25 cellular contexts compared by ENCODE assay signal in the genomic region with DNA sequence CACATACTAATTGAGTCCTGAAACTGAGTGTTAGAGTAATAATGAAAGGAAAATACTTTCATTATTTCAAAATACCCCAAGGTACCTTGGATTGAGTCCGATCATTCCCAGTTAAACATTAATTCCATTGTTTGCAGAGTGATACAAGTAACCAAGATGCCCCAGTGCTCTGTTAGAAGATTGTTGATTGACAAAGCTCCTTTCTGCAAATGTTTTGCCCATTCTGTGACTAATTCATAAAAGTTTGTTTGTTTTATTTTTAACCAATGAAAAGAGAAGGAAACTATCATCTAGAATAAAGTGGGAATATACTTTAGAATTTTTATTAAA.
DNase-seq lines count a peak whose midpoint lies in the region; ATAC-seq and TF ChIP-seq lines count a peak whose summit lies in the region.
"Had no signal": no experiment of that assay in that cellular context is flagged by ENCODE, and none has a peak within 500 bp of the region (broad histone marks: within the 10 kb centered on the region; RNA-seq: fewer than 3 reads in every experiment).

No MANE protein-coding gene starts in this region.

- H3K27ac ChIP-seq in right lobe of liver = no peak overlapping the region
- H3K27ac ChIP-seq: epithelial cell of prostate, ovary, tibial artery had no signal

- H3K4me1 ChIP-seq in right lobe of liver = no peaks in the 10 kb centered on the region

- no peak for TF ChIP-seq POLR2A in right lobe of liver (IDR thresholded peaks at IDR 0.05)

- no peaks in the 10 kb centered on the region for H3K9me3 ChIP-seq in right lobe of liver
- H3K9me3 ChIP-seq: ovary, tibial artery had no signal

- peak; percentile 57 for DNase-seq in SK-MEL-5 (ENCODE audit: low read depth, low spot score)
- DNase-seq in right lobe of liver = no peak
- no peak for DNase-seq in retina
- DNase-seq in stimulated activated CD4-positive, alpha-beta T cell treated with anti-CD3 and anti-CD28 coated beads, Interleukin-15, amount 100 ng/mL, for 24 hours = no peak
- DNase-seq in activated T-cell treated with anti-CD3 and anti-CD28 coated beads, Interleukin-2, amount 50 U/mL, for 48 hours = no peak
- DNase-seq: activated CD8-positive, alpha-beta T cell treated with anti-CD3 and anti-CD28 coated beads, Interleukin-2, amount 10 ng/mL, durations not matched to agents 7 days and 5 days; activated naive CD4-positive, alpha-beta T cell treated with anti-CD3 and anti-CD28 coated beads, Interleukin-2, amount 10 ng/mL, durations not matched to agents 7 days and 5 days; activated T-cell treated with anti-CD3 and anti-CD28 coated beads, Interleukin-2, amount 50 U/mL, for 1 hour; CD4-positive, CD25-positive, alpha-beta regulatory T cell; DMS79; mesendoderm; naive B cell; NCI-H1417 treated with DMSO at 0.1 percent for 48 hours; NCI-H524; ovary; RPMI8226; stimulated activated CD4-positive, alpha-beta T cell treated with anti-CD3 and anti-CD28 coated beads, Interleukin-1b, Interleukin-23, amount 100 ng/mL, for 48 hours; stimulated activated naive CD8-positive, alpha-beta T cell treated with anti-CD3 and anti-CD28 coated beads, Interleukin-15, Interleukin-2, amounts not matched to agents 100 U/mL and 50 U/mL, for 24 hours; T1000; tibial artery had no signal

- no peaks in the 10 kb centered on the region for H3K27me3 ChIP-seq in right lobe of liver
- H3K27me3 ChIP-seq: ascending aorta, ovary, tibial artery had no signal

- intact Hi-C loops in right lobe of liver (cut with DNase I) = no loop called here

- ATAC-seq in GM18508 (IDR thresholded peaks at IDR 0.05; ENCODE audit: insufficient read depth, unreplicated experiment) (peak; percentile 62), HG02970 (IDR thresholded peaks at IDR 0.05; ENCODE audit: low FRiP score, unreplicated experiment) (peak; percentile 48), right lobe of liver (peak; percentile 65 to 98 (median 90)), HG03025 (IDR thresholded peaks at IDR 0.05; ENCODE audit: low FRiP score, unreplicated experiment) (no peak)
- ATAC-seq: activated CD8-positive, alpha-beta T cell treated with anti-CD3 and anti-CD28 coated beads, Interleukin-2, amount 10 ng/mL, durations not matched to agents 7 days and 5 days; stimulated activated naive CD8-positive, alpha-beta T cell treated with anti-CD3 and anti-CD28 coated beads, Interleukin-15, Interleukin-2, amounts not matched to agents 100 U/mL and 50 U/mL, for 24 hours had no signal

- 23% methylated on average over 1 of the region's 1 CpG for whole genome bisulfite sequencing in right lobe of liver (ENCODE audit: insufficient coverage, low coverage, low lambda C conversion rate, missing lambda C conversion rate)

- TF ChIP-seq CTCF in right lobe of liver (IDR thresholded peaks at IDR 0.05) = no peak

- H3K4me3 ChIP-seq in right lobe of liver = no peak overlapping the region
- H3K4me3 ChIP-seq: ascending aorta, ovary, tibial artery had no signal

- H3K36me3 ChIP-seq in right lobe of liver = no peaks in the 10 kb centered on the region
- H3K36me3 ChIP-seq: ascending aorta, ovary, tibial artery had no signal

- in situ Hi-C loops in SK-MEL-5 (cut with HindIII; ENCODE audit: low pct_unique_long_range_greater_than_20kb, low sequenced_read_pairs) = no loop called here
